Comparison of ENCODE assay signal across 1 cellular context in genomic region chr1:15181564-15181963, GRCh38.
TF ChIP-seq lines count a peak whose summit lies in the region.

No MANE protein-coding gene starts in this region.

TF ChIP-seq in HepG2, 621 proteins besides CTCF, POLR2A, EP300 and RAD21 (continued from another document):
- TF ChIP-seq ZNF101 (CRISPR knock-in tag; IDR thresholded peaks at IDR 0.05; ENCODE audit: borderline replicate concordance, low read depth), result no peak
- TF ChIP-seq U2AF2 (IDR thresholded peaks at IDR 0.05; ENCODE audit: low read depth, low read length), result no peak
- no peak for TF ChIP-seq CEBPB (IDR thresholded peaks at IDR 0.05; ENCODE audit: borderline replicate concordance, low read depth, low read length)
- TF ChIP-seq PAXIP1 (CRISPR knock-in tag; conservative IDR thresholded peaks at IDR 0.05), result peak; percentile 36; the same call in 1 of the 2 replicates
- TF ChIP-seq FOXK1 (CRISPR knock-in tag; IDR thresholded peaks at IDR 0.05; ENCODE audit: borderline replicate concordance, low read depth), result peak; percentile 47; the same call in 1 of the 2 replicates
- TF ChIP-seq ZNF781 (CRISPR knock-in tag; IDR thresholded peaks at IDR 0.05; ENCODE audit: borderline replicate concordance, not compliant biosample characterization), result no peak
- no peak for TF ChIP-seq GTF3A (CRISPR knock-in tag; conservative IDR thresholded peaks at IDR 0.05)
- no peak for TF ChIP-seq ZNF468 (CRISPR knock-in tag; IDR thresholded peaks at IDR 0.05)
- TF ChIP-seq, protein P1, sequence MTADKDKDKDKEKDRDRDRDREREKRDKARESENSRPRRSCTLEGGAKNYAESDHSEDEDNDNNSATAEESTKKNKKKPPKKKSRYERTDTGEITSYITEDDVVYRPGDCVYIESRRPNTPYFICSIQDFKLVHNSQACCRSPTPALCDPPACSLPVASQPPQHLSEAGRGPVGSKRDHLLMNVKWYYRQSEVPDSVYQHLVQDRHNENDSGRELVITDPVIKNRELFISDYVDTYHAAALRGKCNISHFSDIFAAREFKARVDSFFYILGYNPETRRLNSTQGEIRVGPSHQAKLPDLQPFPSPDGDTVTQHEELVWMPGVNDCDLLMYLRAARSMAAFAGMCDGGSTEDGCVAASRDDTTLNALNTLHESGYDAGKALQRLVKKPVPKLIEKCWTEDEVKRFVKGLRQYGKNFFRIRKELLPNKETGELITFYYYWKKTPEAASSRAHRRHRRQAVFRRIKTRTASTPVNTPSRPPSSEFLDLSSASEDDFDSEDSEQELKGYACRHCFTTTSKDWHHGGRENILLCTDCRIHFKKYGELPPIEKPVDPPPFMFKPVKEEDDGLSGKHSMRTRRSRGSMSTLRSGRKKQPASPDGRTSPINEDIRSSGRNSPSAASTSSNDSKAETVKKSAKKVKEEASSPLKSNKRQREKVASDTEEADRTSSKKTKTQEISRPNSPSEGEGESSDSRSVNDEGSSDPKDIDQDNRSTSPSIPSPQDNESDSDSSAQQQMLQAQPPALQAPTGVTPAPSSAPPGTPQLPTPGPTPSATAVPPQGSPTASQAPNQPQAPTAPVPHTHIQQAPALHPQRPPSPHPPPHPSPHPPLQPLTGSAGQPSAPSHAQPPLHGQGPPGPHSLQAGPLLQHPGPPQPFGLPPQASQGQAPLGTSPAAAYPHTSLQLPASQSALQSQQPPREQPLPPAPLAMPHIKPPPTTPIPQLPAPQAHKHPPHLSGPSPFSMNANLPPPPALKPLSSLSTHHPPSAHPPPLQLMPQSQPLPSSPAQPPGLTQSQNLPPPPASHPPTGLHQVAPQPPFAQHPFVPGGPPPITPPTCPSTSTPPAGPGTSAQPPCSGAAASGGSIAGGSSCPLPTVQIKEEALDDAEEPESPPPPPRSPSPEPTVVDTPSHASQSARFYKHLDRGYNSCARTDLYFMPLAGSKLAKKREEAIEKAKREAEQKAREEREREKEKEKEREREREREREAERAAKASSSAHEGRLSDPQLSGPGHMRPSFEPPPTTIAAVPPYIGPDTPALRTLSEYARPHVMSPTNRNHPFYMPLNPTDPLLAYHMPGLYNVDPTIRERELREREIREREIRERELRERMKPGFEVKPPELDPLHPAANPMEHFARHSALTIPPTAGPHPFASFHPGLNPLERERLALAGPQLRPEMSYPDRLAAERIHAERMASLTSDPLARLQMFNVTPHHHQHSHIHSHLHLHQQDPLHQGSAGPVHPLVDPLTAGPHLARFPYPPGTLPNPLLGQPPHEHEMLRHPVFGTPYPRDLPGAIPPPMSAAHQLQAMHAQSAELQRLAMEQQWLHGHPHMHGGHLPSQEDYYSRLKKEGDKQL (CRISPR knock-in tag; IDR thresholded peaks at IDR 0.05; ENCODE audit: low read depth), result no peak
- no peak for TF ChIP-seq ZNF879 (CRISPR knock-in tag; IDR thresholded peaks at IDR 0.05)
- no peak for TF ChIP-seq TAF15 (IDR thresholded peaks at IDR 0.05; ENCODE audit: low read depth, low read length, poor library complexity, severe bottlenecking)
- TF ChIP-seq HHEX (CRISPR knock-in tag; IDR thresholded peaks at IDR 0.05), result no peak
- TF ChIP-seq TCF12 (IDR thresholded peaks at IDR 0.05), result no peak
- no peak for TF ChIP-seq TCF12 (CRISPR knock-in tag; IDR thresholded peaks at IDR 0.05)
- TF ChIP-seq, protein P2, sequence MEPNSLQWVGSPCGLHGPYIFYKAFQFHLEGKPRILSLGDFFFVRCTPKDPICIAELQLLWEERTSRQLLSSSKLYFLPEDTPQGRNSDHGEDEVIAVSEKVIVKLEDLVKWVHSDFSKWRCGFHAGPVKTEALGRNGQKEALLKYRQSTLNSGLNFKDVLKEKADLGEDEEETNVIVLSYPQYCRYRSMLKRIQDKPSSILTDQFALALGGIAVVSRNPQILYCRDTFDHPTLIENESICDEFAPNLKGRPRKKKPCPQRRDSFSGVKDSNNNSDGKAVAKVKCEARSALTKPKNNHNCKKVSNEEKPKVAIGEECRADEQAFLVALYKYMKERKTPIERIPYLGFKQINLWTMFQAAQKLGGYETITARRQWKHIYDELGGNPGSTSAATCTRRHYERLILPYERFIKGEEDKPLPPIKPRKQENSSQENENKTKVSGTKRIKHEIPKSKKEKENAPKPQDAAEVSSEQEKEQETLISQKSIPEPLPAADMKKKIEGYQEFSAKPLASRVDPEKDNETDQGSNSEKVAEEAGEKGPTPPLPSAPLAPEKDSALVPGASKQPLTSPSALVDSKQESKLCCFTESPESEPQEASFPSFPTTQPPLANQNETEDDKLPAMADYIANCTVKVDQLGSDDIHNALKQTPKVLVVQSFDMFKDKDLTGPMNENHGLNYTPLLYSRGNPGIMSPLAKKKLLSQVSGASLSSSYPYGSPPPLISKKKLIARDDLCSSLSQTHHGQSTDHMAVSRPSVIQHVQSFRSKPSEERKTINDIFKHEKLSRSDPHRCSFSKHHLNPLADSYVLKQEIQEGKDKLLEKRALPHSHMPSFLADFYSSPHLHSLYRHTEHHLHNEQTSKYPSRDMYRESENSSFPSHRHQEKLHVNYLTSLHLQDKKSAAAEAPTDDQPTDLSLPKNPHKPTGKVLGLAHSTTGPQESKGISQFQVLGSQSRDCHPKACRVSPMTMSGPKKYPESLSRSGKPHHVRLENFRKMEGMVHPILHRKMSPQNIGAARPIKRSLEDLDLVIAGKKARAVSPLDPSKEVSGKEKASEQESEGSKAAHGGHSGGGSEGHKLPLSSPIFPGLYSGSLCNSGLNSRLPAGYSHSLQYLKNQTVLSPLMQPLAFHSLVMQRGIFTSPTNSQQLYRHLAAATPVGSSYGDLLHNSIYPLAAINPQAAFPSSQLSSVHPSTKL (CRISPR knock-in tag; IDR thresholded peaks at IDR 0.05), result peak; percentile 40; the same call in 1 of the 2 replicates
- TF ChIP-seq, protein P3, sequence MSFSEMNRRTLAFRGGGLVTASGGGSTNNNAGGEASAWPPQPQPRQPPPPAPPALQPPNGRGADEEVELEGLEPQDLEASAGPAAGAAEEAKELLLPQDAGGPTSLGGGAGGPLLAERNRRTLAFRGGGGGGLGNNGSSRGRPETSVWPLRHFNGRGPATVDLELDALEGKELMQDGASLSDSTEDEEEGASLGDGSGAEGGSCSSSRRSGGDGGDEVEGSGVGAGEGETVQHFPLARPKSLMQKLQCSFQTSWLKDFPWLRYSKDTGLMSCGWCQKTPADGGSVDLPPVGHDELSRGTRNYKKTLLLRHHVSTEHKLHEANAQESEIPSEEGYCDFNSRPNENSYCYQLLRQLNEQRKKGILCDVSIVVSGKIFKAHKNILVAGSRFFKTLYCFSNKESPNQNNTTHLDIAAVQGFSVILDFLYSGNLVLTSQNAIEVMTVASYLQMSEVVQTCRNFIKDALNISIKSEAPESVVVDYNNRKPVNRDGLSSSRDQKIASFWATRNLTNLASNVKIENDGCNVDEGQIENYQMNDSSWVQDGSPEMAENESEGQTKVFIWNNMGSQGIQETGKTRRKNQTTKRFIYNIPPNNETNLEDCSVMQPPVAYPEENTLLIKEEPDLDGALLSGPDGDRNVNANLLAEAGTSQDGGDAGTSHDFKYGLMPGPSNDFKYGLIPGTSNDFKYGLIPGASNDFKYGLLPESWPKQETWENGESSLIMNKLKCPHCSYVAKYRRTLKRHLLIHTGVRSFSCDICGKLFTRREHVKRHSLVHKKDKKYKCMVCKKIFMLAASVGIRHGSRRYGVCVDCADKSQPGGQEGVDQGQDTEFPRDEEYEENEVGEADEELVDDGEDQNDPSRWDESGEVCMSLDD (CRISPR knock-in tag; IDR thresholded peaks at IDR 0.05; ENCODE audit: borderline replicate concordance), result no peak
- peak; percentile 12; the same call in 1 of the 2 replicates for TF ChIP-seq HMG20A (CRISPR knock-in tag; IDR thresholded peaks at IDR 0.05; ENCODE audit: borderline replicate concordance)
- peak; percentile 24; the same call in 1 of the 2 replicates for TF ChIP-seq ARID4A (CRISPR knock-in tag; IDR thresholded peaks at IDR 0.05; ENCODE audit: borderline replicate concordance)
- TF ChIP-seq, protein P4, sequence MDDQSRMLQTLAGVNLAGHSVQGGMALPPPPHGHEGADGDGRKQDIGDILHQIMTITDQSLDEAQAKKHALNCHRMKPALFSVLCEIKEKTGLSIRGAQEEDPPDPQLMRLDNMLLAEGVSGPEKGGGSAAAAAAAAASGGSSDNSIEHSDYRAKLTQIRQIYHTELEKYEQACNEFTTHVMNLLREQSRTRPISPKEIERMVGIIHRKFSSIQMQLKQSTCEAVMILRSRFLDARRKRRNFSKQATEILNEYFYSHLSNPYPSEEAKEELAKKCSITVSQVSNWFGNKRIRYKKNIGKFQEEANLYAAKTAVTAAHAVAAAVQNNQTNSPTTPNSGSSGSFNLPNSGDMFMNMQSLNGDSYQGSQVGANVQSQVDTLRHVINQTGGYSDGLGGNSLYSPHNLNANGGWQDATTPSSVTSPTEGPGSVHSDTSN (CRISPR knock-in tag; IDR thresholded peaks at IDR 0.05; ENCODE audit: borderline replicate concordance), result no peak
- no peak for TF ChIP-seq ZSCAN9 (CRISPR knock-in tag; IDR thresholded peaks at IDR 0.05; ENCODE audit: borderline replicate concordance)
